8 cellular contexts compared by ENCODE assay signal in genomic region chr2:27582129-27582694, GRCh38. TPM values are rescaled to one million over a fixed set of nuclear protein-coding genes. Genes with fewer than 3 reads are reported as not detected.
DNase-seq lines count a peak whose midpoint lies in the region; ATAC-seq, FAIRE-seq and TF ChIP-seq lines count a peak whose summit lies in the region.

No MANE protein-coding gene starts in this region.

- H3K4me3 Mint-ChIP-seq in CD8-positive, alpha-beta T cell, result peak overlapping the region; percentile 98
- peak overlapping the region; percentile 92 for H3K4me3 Mint-ChIP-seq in endothelial cell (ENCODE audit: unreplicated experiment)

- no peaks in the 10 kb centered on the region for H3K9me2 ChIP-seq in OCI-LY1 (ENCODE audit: low read depth, low read length)

- peak overlapping the region; percentile 86 for H3K4me2 ChIP-seq in OCI-LY1 (ENCODE audit: low read length)

- H3K27ac Mint-ChIP-seq in CD8-positive, alpha-beta T cell, result peak overlapping the region; percentile 98
- H3K27ac Mint-ChIP-seq in endothelial cell (ENCODE audit: unreplicated experiment), result peak overlapping the region; percentile 88

- intact Hi-C loops in CD8-positive, alpha-beta T cell (cut with DNase I, micrococcal nuclease), result loop anchor here (1.0 to 10.0 kb wide), 4 partner anchors 46 to 207 kb away; partner anchors contain the start of genes CCDC121 (in 1 of the 2), EIF2B4 (in 1 of the 2), GPN1 (in 1 of the 2) and IFT172 (in 1 of the 2)
- intact Hi-C loops in pancreas (cut with DNase I), result no loop called here

- FAIRE-seq in pancreas (lab: Jason Lieb, UNC), result no peak

- no peaks in the 10 kb centered on the region for H4K20me1 ChIP-seq in OCI-LY1 (ENCODE audit: insufficient read depth, low read length)

- no peaks in the 10 kb centered on the region for H3F3A ChIP-seq in OCI-LY1 (ENCODE audit: insufficient read depth, low read length)

- no peaks in the 10 kb centered on the region for H3K9me3 ChIP-seq in CD8-positive, alpha-beta T cell (ENCODE audit: low read length)
- H3K9me3 ChIP-seq in OCI-LY1 (ENCODE audit: low read length) (peaks cover 10% of the 10 kb centered on the region), pancreas (no peaks in the 10 kb centered on the region)

- DNase-seq in CD8-positive, alpha-beta T cell, result no peak
- no peak for DNase-seq in endothelial cell (ENCODE audit: low spot score)
- peak in 2 of 6 donors; percentile 15 to 18 for DNase-seq in pancreas
- no peak for DNase-seq in NCI-H526 treated with DMSO at 0.1 percent for 48 hours (lab: John Stamatoyannopoulos, UW)
- DNase-seq in NCI-H187 (lab: John Stamatoyannopoulos, UW), result no peak
- DNase-seq in NCI-H510A (lab: John Stamatoyannopoulos, UW), result no peak

- H3K79me2 ChIP-seq in OCI-LY1 (ENCODE audit: insufficient read depth, low read length), result peaks cover 40% of the 10 kb centered on the region

- CTCF ChIA-PET in CD8-positive, alpha-beta T cell (lab: Charles Lee), result interaction anchor here (1.0 kb wide), 1 partner anchor 49 kb away, joined by 3 read pairs; no protein-coding TSS in a partner anchor

- peaks cover 16% of the 10 kb centered on the region for H3K36me3 Mint-ChIP-seq in CD8-positive, alpha-beta T cell
- H3K36me3 Mint-ChIP-seq in endothelial cell (ENCODE audit: low read depth, unreplicated experiment), result peaks cover 9% of the 10 kb centered on the region

- H3K27me3 Mint-ChIP-seq in CD8-positive, alpha-beta T cell (ENCODE audit: low read depth), result no peaks in the 10 kb centered on the region
- H3K27me3 Mint-ChIP-seq in endothelial cell (ENCODE audit: unreplicated experiment), result peaks cover 9% of the 10 kb centered on the region

- no peaks in the 10 kb centered on the region for H3K36me3 ChIP-seq in CD8-positive, alpha-beta T cell (ENCODE audit: insufficient read depth, low read length)
- no peaks in the 10 kb centered on the region; the same call in 1 of the 2 replicates for H3K36me3 ChIP-seq in OCI-LY1 (ENCODE audit: insufficient read depth, low read length)
- H3K36me3 ChIP-seq in pancreas, result no peaks in the 10 kb centered on the region

- peak overlapping the region; percentile 40; the same call in 1 of the 2 replicates for H3K9ac ChIP-seq in OCI-LY1 (ENCODE audit: low read length)

- no peak for ATAC-seq in CD8-positive, alpha-beta T cell
- ATAC-seq in pancreas, result peak in 3 of 4 donors; percentile 7 to 10 (median 10)
- ATAC-seq in HG03135 (IDR thresholded peaks at IDR 0.05; ENCODE audit: unreplicated experiment), result no peak

- peaks cover 41% of the 10 kb centered on the region for H3K4me1 ChIP-seq in CD8-positive, alpha-beta T cell (ENCODE audit: insufficient read depth, low read length)
- H3K4me1 ChIP-seq in OCI-LY1 (ENCODE audit: insufficient read depth, low read length, severe bottlenecking) (peaks cover 26% of the 10 kb centered on the region), pancreas (peaks cover 9 to 22% (median 12%) of the 10 kb centered on the region in 3 donors)

- POLR2A ChIA-PET in CD8-positive, alpha-beta T cell (lab: Charles Lee), result no interaction called here

- TF ChIP-seq CTCF in CD8-positive, alpha-beta T cell (IDR thresholded peaks at IDR 0.05), result no peak
- no peak for TF ChIP-seq CTCF in OCI-LY1 (IDR thresholded peaks at IDR 0.05; ENCODE audit: low read length)
- TF ChIP-seq CTCF in endothelial cell (IDR thresholded peaks at IDR 0.05; ENCODE audit: unreplicated experiment), result no peak
- no peak for TF ChIP-seq CTCF in pancreas (IDR thresholded peaks at IDR 0.05)

- peak overlapping the region; percentile 95 for H2AFZ ChIP-seq in OCI-LY1 (ENCODE audit: low read length)

- H3K27me3 ChIP-seq in CD8-positive, alpha-beta T cell (ENCODE audit: insufficient read depth, low read length), result no peaks in the 10 kb centered on the region
- H3K27me3 ChIP-seq in OCI-LY1 (ENCODE audit: insufficient read depth, low read length) (no peaks in the 10 kb centered on the region; the same call in 1 of the 2 replicates), pancreas (no peaks in the 10 kb centered on the region)

- WGBS in pancreas, 2 donors, result 93% methylated on average over 16 of the region's 16 CpGs

- H3K4me1 Mint-ChIP-seq in CD8-positive, alpha-beta T cell (ENCODE audit: low read depth), result peaks cover 52% of the 10 kb centered on the region
- peaks cover 20% of the 10 kb centered on the region for H3K4me1 Mint-ChIP-seq in endothelial cell (ENCODE audit: unreplicated experiment)

- peaks cover 17% of the 10 kb centered on the region for H3K9me3 Mint-ChIP-seq in CD8-positive, alpha-beta T cell
- H3K9me3 Mint-ChIP-seq in endothelial cell (ENCODE audit: unreplicated experiment), result no peaks in the 10 kb centered on the region

- peak overlapping the region; percentile 57 for H3K4me3 ChIP-seq in CD8-positive, alpha-beta T cell (ENCODE audit: low read depth, low read length)
- H3K4me3 ChIP-seq in OCI-LY1 (ENCODE audit: low read depth, low read length, poor library complexity, severe bottlenecking) (peak overlapping the region; percentile 79), pancreas (peak overlapping the region in 3 of 4 donors; percentile 61 to 63 (median 62))

- H3K27ac ChIP-seq in CD8-positive, alpha-beta T cell (ENCODE audit: low read depth, low read length), result peak overlapping the region; percentile 80
- no peak overlapping the region for H3K27ac ChIP-seq in OCI-LY1 (ENCODE audit: low read depth, low read length, poor library complexity, severe bottlenecking)
- peak overlapping the region; percentile 25 to 64 (median 44) for H3K27ac ChIP-seq in pancreas

RNA-seq across cellular contexts. Expression of gene ZNF512, which starts 0.6 kb away (rescaled TPM):
- 10 to 100 TPM; 12.4 TPM for total RNA-seq in CD8-positive, alpha-beta T cell
- 30.1 TPM for total RNA-seq in endothelial cell (ENCODE audit: unreplicated experiment)
- 10 to 100 TPM in 3 of 6 donors, 1 to 10 TPM in 3; 6.8 to 20.5 (median 10.0) TPM for total RNA-seq in pancreas
- polyA plus RNA-seq in pancreas, result 10 to 100 TPM in 1 of 2 donors, 1 to 10 TPM in 1; 6.1 to 13.7 TPM

RNA-seq across cellular contexts. Expression of gene CCDC121, which starts 46.6 kb away (rescaled TPM):
- total RNA-seq in CD8-positive, alpha-beta T cell, result 1 to 10 TPM in 1 of 2 experiments, under 1 TPM in 1; 0.92 to 1.4 TPM
- total RNA-seq in endothelial cell (ENCODE audit: unreplicated experiment) (4.7 TPM), pancreas (1 to 10 TPM; 1.1 to 3.1 (median 1.8) TPM)
- polyA plus RNA-seq in pancreas, result 1 to 10 TPM; 1.6 to 2.0 TPM

RNA-seq across cellular contexts. Expression of gene GPN1, which starts 46.6 kb away (rescaled TPM):
- 10 to 100 TPM; 40.6 to 41.7 TPM for total RNA-seq in CD8-positive, alpha-beta T cell
- 39.7 TPM for total RNA-seq in endothelial cell (ENCODE audit: unreplicated experiment)
- 10 to 100 TPM in 5 of 6 donors, 1 to 10 TPM in 1; 8.2 to 17.0 (median 12.0) TPM for total RNA-seq in pancreas
- 10 to 100 TPM in 1 of 2 donors, 1 to 10 TPM in 1; 7.9 to 15.5 TPM for polyA plus RNA-seq in pancreas

Comparison
In these comparisons a context has a peak if more than half of its experiments do, and no peak if none do; other contexts are left out.
1. ATAC-seq: peak in pancreas (3 of 4); none in CD8-positive, alpha-beta T cell (single experiment) and HG03135 (single experiment).
2. intact Hi-C loops: an anchor here in CD8-positive, alpha-beta T cell (1.0 to 10.0 kb wide); none called in pancreas.
3. Peak in every context shown above with its lines, with median percentiles within 50 percentile points of each other: H3K4me3 ChIP-seq.